ENCODE assay signal across 8 cellular contexts in genomic region chr11:4393209-4394196, GRCh38. TPM values are rescaled to one million over a fixed set of nuclear protein-coding genes. Genes with fewer than 3 reads are reported as not detected.
DNase-seq lines count a peak whose midpoint lies in the region; ATAC-seq, FAIRE-seq and TF ChIP-seq lines count a peak whose summit lies in the region.

Gene TRIM21 (minus strand): TSS chr11:4393702. CDS start chr11:4390409, 3,293 bp downstream.

- peak within 1 kb of the TSS; percentile 86 to 97 (median 87) for H3K4me3 ChIP-seq in keratinocyte (ENCODE audit: control insufficient read depth in 2 of 3, extremely low read depth in 1 of 3, insufficient read depth in 2 of 3, low read depth in 1 of 3, low read length in 3 of 3)

- no peaks in the 10 kb centered on the region for H3K9me1 ChIP-seq in keratinocyte (ENCODE audit: control insufficient read depth, extremely low read depth, insufficient read depth, low read length)

- H3K4me2 ChIP-seq in keratinocyte (ENCODE audit: control insufficient read depth, extremely low read depth, insufficient read depth, low read depth, low read length), result peak within 1 kb of the TSS; percentile 92

- H3K9me3 ChIP-seq in keratinocyte (ENCODE audit: control insufficient read depth, low read depth, low read length), result no peaks in the 10 kb centered on the region

- peaks cover 9% of the 10 kb centered on the region for H3K4me1 ChIP-seq in keratinocyte (ENCODE audit: control insufficient read depth, extremely low read depth, insufficient read depth, low read length)

- peaks cover 11 to 16% of the 10 kb centered on the region in 2 experiments for H3K36me3 ChIP-seq in keratinocyte (ENCODE audit: control insufficient read depth in 2 of 2, extremely low read depth in 1 of 2, insufficient read depth in 2 of 2, low read length in 2 of 2)

- peak; percentile 31 to 64 for DNase-seq in NCI-H2081 (lab: John Stamatoyannopoulos, UW)
- no peak for DNase-seq in NCI-H2081 treated with DMSO at 0.1 percent for 48 hours (lab: John Stamatoyannopoulos, UW)
- peak; percentile 70 for DNase-seq in NCI-H2107 treated with DMSO at 0.1 percent for 48 hours (lab: John Stamatoyannopoulos, UW; ENCODE audit: unreplicated experiment)
- peak; percentile 77 for DNase-seq in activated CD4-positive, CD25-positive, alpha-beta regulatory T cell treated with anti-CD3 and anti-CD28 coated beads, Interleukin-2, amount 50 U/mL, for 16 hours (ENCODE audit: low read depth, low spot score)
- DNase-seq in cerebellar cortex (ENCODE audit: low spot score), result peak; percentile 68
- peak; percentile 15 for DNase-seq in keratinocyte (ENCODE audit: low read depth, low spot score)
- DNase-seq in stimulated activated CD4-positive, alpha-beta T cell treated with anti-CD3 and anti-CD28 coated beads, Interleukin-15, amount 100 ng/mL, for 24 hours, result peak; percentile 91

- TF ChIP-seq CTCF in keratinocyte (optimal IDR thresholded peaks at IDR 0.05 in 1 of 3, IDR thresholded peaks at IDR 0.05 in 1 of 3, conservative IDR thresholded peaks at IDR 0.05 in 1 of 3; ENCODE audit: extremely low read depth in 1 of 3, insufficient read depth in 2 of 3, low read length in 3 of 3), result no peak

- ATAC-seq in HG02938 (IDR thresholded peaks at IDR 0.05; ENCODE audit: unreplicated experiment), result peak; percentile 100

- dilution Hi-C loops in keratinocyte (cut with MboI; ENCODE audit: extremely low pct_ligation_motif_present, low sequenced_read_pairs), result no loop called here

- FAIRE-seq in keratinocyte (lab: Jason Lieb, UNC), result peak; percentile 69

- no peaks in the 10 kb centered on the region for H4K20me1 ChIP-seq in keratinocyte (ENCODE audit: control insufficient read depth, extremely low read depth, insufficient read depth, low read length)

- H2AFZ ChIP-seq in keratinocyte (ENCODE audit: control insufficient read depth, low read length), result peak within 1 kb of the TSS; percentile 98

- H3K27ac ChIP-seq in keratinocyte (ENCODE audit: control insufficient read depth, insufficient read depth, low read length), result peak within 1 kb of the TSS; percentile 73

- H3K9ac ChIP-seq in keratinocyte (ENCODE audit: control insufficient read depth, extremely low read depth, insufficient read depth, low read length), result peak within 1 kb of the TSS; percentile 86

- no peaks in the 10 kb centered on the region for H3K27me3 ChIP-seq in keratinocyte (ENCODE audit: control insufficient read depth, extremely low read depth, insufficient read depth, low read length)

- H3K79me2 ChIP-seq in keratinocyte (ENCODE audit: control insufficient read depth, insufficient read depth, low read length), result peaks cover 21% of the 10 kb centered on the region

RNA-seq across cellular contexts. Expression of gene TRIM21, which starts in this region (rescaled TPM):
- 49.5 to 57.1 TPM (median 51.2 TPM) in 3 replicates for polyA plus RNA-seq in keratinocyte
- 5.7 TPM for polyA plus RNA-seq in keratinocyte (2011; ENCODE audit: low read depth)
- polyA plus RNA-seq in keratinocyte (2011; cell fraction: cytosol; rRNA removed), result 32.4 and 44.9 TPM in 2 replicates
- 46.3 and 48.5 TPM in 2 replicates for polyA plus RNA-seq in keratinocyte (2011; cell fraction: nucleus; rRNA removed)
- 10.2 and 37.2 TPM in 2 replicates for polyA plus RNA-seq in keratinocyte (2012; ENCODE audit: low replicate concordance)
- polyA minus RNA-seq in keratinocyte, result 28.1 to 61.3 TPM (median 40.4 TPM) in 3 replicates
- 20.1 TPM for polyA minus RNA-seq in keratinocyte (2011; cell fraction: cytosol; rRNA and poly(A)+ RNA removed)
- 10.0 and 18.7 TPM in 2 replicates for polyA minus RNA-seq in keratinocyte (2011; cell fraction: nucleus; rRNA and poly(A)+ RNA removed)
